9 cellular contexts compared by ENCODE assay signal in the genomic region with DNA sequence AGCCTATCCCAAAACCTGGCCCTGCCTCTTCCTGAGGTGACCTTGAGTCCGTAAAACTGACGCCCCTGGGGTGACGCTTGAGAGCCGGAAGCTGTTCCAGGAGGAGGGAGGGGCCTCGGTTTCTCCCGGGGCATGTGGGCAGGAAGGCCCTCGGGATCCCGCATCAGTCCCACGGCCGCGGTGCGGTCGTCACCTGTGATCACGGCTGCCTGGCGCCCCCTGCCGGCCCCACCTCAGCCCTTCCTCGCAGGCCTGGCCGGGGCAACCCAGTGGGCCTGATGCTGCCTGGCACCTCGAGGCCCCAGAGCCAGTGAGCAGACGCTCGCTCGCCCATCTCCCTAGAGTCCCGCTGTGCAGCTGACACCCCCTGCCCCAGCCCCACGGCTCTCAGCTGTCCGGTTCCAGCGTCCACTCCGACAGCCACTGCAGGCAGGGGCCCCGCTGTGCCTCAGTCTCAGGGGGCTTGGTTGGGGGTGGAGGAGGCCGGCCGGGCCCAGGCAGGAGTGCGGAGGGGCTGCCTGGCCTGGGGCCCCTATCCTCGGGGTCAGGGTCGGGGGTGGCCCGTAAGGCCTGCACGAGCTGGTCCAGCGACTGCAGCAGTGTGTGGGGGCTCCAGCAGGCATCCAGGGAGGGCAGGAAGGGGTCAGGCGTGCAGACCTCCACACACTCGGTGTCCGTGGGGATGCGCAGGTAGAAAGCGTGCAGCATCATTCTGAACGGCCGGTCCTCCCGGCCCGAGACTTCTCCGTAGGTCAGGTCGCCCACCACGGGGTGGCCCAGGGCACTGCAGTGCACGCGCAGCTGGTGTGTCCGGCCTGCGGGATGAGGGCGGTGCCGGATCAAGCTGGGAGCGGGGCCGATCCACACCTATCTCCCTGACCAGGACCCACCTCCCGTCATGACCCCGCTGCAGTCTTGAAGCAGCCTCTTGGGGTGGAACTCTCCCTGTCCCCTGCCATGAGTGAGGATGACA. TPM values are rescaled to one million over a fixed set of nuclear protein-coding genes. Genes with fewer than 3 reads are reported as not detected.
DNase-seq lines count a peak whose midpoint lies in the region; ATAC-seq and TF ChIP-seq lines count a peak whose summit lies in the region.
"Had no signal": no experiment of that assay in that cellular context is flagged by ENCODE, and none has a peak within 500 bp of the region (broad histone marks: within the 10 kb centered on the region; RNA-seq: fewer than 3 reads in every experiment).

No MANE protein-coding gene starts in this region.

- H3K4me3 Mint-ChIP-seq in activated T-cell treated with anti-CD3 and anti-CD28 coated beads, Interleukin-2, amount 50 U/mL, for 4 hours, result peak overlapping the region; percentile 91

- no peak for TF ChIP-seq POLR2A in stomach (IDR thresholded peaks at IDR 0.05)

- no peaks in the 10 kb centered on the region for H3K36me3 Mint-ChIP-seq in activated T-cell treated with anti-CD3 and anti-CD28 coated beads, Interleukin-2, amount 50 U/mL, for 4 hours (ENCODE audit: insufficient read depth)

- H3K27ac ChIP-seq in neural cell (ENCODE audit: low read length) (no peak overlapping the region), stomach (no peak overlapping the region)

- peaks cover 2% of the 10 kb centered on the region for H3K27me3 Mint-ChIP-seq in activated T-cell treated with anti-CD3 and anti-CD28 coated beads, Interleukin-2, amount 50 U/mL, for 4 hours (ENCODE audit: low read depth)

- no peaks in the 10 kb centered on the region for H3F3A ChIP-seq in neural cell (ENCODE audit: insufficient read depth, low read length, poor library complexity, severe bottlenecking)

- no peak overlapping the region for H3K4me3 ChIP-seq in neural cell (ENCODE audit: low read length)
- no peak overlapping the region for H3K4me3 ChIP-seq in stomach

- H3K27me3 ChIP-seq in neural cell (ENCODE audit: insufficient read depth, low read depth, low read length), result no peaks in the 10 kb centered on the region
- H3K27me3 ChIP-seq in stomach, result peaks cover 0 to 26% (median 7%) of the 10 kb centered on the region in 3 donors

- H3K4me1 Mint-ChIP-seq in activated T-cell treated with anti-CD3 and anti-CD28 coated beads, Interleukin-2, amount 50 U/mL, for 4 hours (ENCODE audit: low read depth), result peaks cover 11% of the 10 kb centered on the region

- H3K9me2 ChIP-seq in neural cell (ENCODE audit: insufficient read depth, low read length), result no peaks in the 10 kb centered on the region

- no peak overlapping the region for H2AFZ ChIP-seq in neural cell (ENCODE audit: low read depth, low read length)

- H3K9me3 Mint-ChIP-seq in activated T-cell treated with anti-CD3 and anti-CD28 coated beads, Interleukin-2, amount 50 U/mL, for 4 hours, result no peaks in the 10 kb centered on the region
- H3K9me3 Mint-ChIP-seq: dendritic cell treated with granulocyte-macrophage colony-stimulating factor and Interleukin-4, amounts not matched to agents 40 ng/mL and 50 ng/mL, for 4 days had no signal

- TF ChIP-seq CTCF in GM10266 (IDR thresholded peaks at IDR 0.05; ENCODE audit: control insufficient read depth, insufficient read depth, low read depth, missing control alignments), result peak; percentile 84
- TF ChIP-seq CTCF in neural cell (IDR thresholded peaks at IDR 0.05; ENCODE audit: poor library complexity, severe bottlenecking), result peak; percentile 78
- peak in 5 of 7 experiments; percentile 42 to 83 (median 65) for TF ChIP-seq CTCF in stomach (IDR thresholded peaks at IDR 0.05)

- H3K9ac ChIP-seq in neural cell (ENCODE audit: low read length), result no peak overlapping the region

- DNase-seq in GM10266 (ENCODE audit: extremely low spot score), result peak; percentile 85
- peak; percentile 21 for DNase-seq in NOMO-1 treated with dmso at 0.1 percent for 144 hours (lab: John Stamatoyannopoulos, UW; ENCODE audit: unreplicated experiment)
- peak; percentile 79 for DNase-seq in activated T-cell treated with anti-CD3 and anti-CD28 coated beads, Interleukin-2, amount 50 U/mL, for 4 hours
- DNase-seq in fibroblast of gingiva (ENCODE audit: low read depth), result peak; percentile 35
- peak; percentile 82 for DNase-seq in stomach

- peaks cover 9% of the 10 kb centered on the region for H3K79me2 ChIP-seq in neural cell (replicated peaks; ENCODE audit: insufficient read depth, low read length)

- TF ChIP-seq EP300 in neural cell (conservative IDR thresholded peaks at IDR 0.05; ENCODE audit: poor library complexity, severe bottlenecking), result no peak
- TF ChIP-seq EP300 in stomach (IDR thresholded peaks at IDR 0.05), result no peak

- H3K36me3 ChIP-seq in neural cell (ENCODE audit: insufficient read depth, low read length) (no peaks in the 10 kb centered on the region), stomach (peaks cover 6 to 22% (median 16%) of the 10 kb centered on the region in 4 donors)

- peak; percentile 11 to 20 for ATAC-seq in activated T-cell treated with anti-CD3 and anti-CD28 coated beads, Interleukin-2, amount 50 U/mL, for 4 hours
- ATAC-seq in HG02938 (IDR thresholded peaks at IDR 0.05; ENCODE audit: unreplicated experiment) (no peak), GM18520 (IDR thresholded peaks at IDR 0.05; ENCODE audit: unreplicated experiment) (no peak)

- peak; percentile 79 for TF ChIP-seq RAD21 in neural cell (conservative IDR thresholded peaks at IDR 0.05)

- no peak overlapping the region for H3K4me2 ChIP-seq in neural cell (ENCODE audit: low read length)

- intact Hi-C loops in stomach (cut with DNase I; ENCODE audit: low total_unique reads), result no loop called here

- H4K20me1 ChIP-seq in neural cell (ENCODE audit: insufficient read depth), result no peaks in the 10 kb centered on the region

- H3K9me3 ChIP-seq in neural cell (ENCODE audit: low read length) (no peaks in the 10 kb centered on the region), stomach (no peaks in the 10 kb centered on the region)

- H3K4me1 ChIP-seq in stomach, result peaks cover 26 to 62% (median 53%) of the 10 kb centered on the region in 4 donors

- 42 to 68% (median 63%) methylated on average over 34 to 58 of the region's 58 CpGs for WGBS in stomach, 5 donors

TF ChIP-seq in neural cell, 6 proteins besides CTCF, POLR2A, EP300 and RAD21:
- TF ChIP-seq SMC3 (conservative IDR thresholded peaks at IDR 0.05; ENCODE audit: poor library complexity) (peak; percentile 81), EZH2 (IDR thresholded peaks at IDR 0.05; ENCODE audit: borderline replicate concordance, insufficient read depth, low read length, poor library complexity, severe bottlenecking) (no peak), MXI1 (conservative IDR thresholded peaks at IDR 0.05; ENCODE audit: poor library complexity, severe bottlenecking) (no peak), TAF1 (IDR thresholded peaks at IDR 0.05; ENCODE audit: low read depth) (no peak)
- TF ChIP-seq, protein P1, sequence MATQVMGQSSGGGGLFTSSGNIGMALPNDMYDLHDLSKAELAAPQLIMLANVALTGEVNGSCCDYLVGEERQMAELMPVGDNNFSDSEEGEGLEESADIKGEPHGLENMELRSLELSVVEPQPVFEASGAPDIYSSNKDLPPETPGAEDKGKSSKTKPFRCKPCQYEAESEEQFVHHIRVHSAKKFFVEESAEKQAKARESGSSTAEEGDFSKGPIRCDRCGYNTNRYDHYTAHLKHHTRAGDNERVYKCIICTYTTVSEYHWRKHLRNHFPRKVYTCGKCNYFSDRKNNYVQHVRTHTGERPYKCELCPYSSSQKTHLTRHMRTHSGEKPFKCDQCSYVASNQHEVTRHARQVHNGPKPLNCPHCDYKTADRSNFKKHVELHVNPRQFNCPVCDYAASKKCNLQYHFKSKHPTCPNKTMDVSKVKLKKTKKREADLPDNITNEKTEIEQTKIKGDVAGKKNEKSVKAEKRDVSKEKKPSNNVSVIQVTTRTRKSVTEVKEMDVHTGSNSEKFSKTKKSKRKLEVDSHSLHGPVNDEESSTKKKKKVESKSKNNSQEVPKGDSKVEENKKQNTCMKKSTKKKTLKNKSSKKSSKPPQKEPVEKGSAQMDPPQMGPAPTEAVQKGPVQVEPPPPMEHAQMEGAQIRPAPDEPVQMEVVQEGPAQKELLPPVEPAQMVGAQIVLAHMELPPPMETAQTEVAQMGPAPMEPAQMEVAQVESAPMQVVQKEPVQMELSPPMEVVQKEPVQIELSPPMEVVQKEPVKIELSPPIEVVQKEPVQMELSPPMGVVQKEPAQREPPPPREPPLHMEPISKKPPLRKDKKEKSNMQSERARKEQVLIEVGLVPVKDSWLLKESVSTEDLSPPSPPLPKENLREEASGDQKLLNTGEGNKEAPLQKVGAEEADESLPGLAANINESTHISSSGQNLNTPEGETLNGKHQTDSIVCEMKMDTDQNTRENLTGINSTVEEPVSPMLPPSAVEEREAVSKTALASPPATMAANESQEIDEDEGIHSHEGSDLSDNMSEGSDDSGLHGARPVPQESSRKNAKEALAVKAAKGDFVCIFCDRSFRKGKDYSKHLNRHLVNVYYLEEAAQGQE (IDR thresholded peaks at IDR 0.05; ENCODE audit: borderline replicate concordance), result no peak

RNA-seq across cellular contexts. Expression of a gene that starts 2.3 kb away (rescaled TPM):
- 10 to 100 TPM; 72.3 to 99.0 (median 75.1) TPM for total RNA-seq in activated T-cell treated with anti-CD3 and anti-CD28 coated beads, Interleukin-2, amount 50 U/mL, for 4 hours
- polyA plus RNA-seq in neural cell, result 42.4 and 44.8 TPM in 2 replicates
- 23.7 and 26.1 TPM in 2 replicates for polyA minus RNA-seq in neural cell
- 10 to 100 TPM in 4 of 5 donors, 1 to 10 TPM in 1; 9.0 to 43.7 (median 37.9) TPM for total RNA-seq in stomach
- polyA plus RNA-seq in stomach, result 10 to 100 TPM; 16.4 to 22.9 (median 17.3) TPM

RNA-seq across cellular contexts. Expression of a gene that starts 2.6 kb away (rescaled TPM):
- total RNA-seq in activated T-cell treated with anti-CD3 and anti-CD28 coated beads, Interleukin-2, amount 50 U/mL, for 4 hours, result 100 to 1,000 TPM; 138 to 171 (median 161) TPM
- polyA plus RNA-seq in neural cell (25.7 and 31.2 TPM in 2 replicates), stomach (10 to 100 TPM; 17.9 to 31.0 (median 25.1) TPM)
- 11.5 and 21.2 TPM in 2 replicates for polyA minus RNA-seq in neural cell
- 100 to 1,000 TPM in 1 of 5 donors, 10 to 100 TPM in 2, 1 to 10 TPM in 2; 2.9 to 143 (median 15.2) TPM for total RNA-seq in stomach

RNA-seq across cellular contexts. Expression of a gene that starts 14.7 kb away (rescaled TPM):
- total RNA-seq in activated T-cell treated with anti-CD3 and anti-CD28 coated beads, Interleukin-2, amount 50 U/mL, for 4 hours, result not detected
- polyA plus RNA-seq in neural cell (not detected in 2 replicates), stomach (not detected)
- polyA minus RNA-seq in neural cell, result not detected in 2 replicates
- total RNA-seq in stomach, result not detected

RNA-seq across cellular contexts. Expression of a gene that starts 25.3 kb away (rescaled TPM):
- total RNA-seq in activated T-cell treated with anti-CD3 and anti-CD28 coated beads, Interleukin-2, amount 50 U/mL, for 4 hours, result under 1 TPM in 1 of 3 donors, not detected in 2; 0.08 TPM
- 0.40 and 0.63 TPM in 2 replicates for polyA plus RNA-seq in neural cell
- polyA minus RNA-seq in neural cell, result not detected in 2 replicates
- 10 to 100 TPM in 1 of 5 donors, 1 to 10 TPM in 3, not detected in 1; 1.6 to 41.5 (median 3.4) TPM for total RNA-seq in stomach
- polyA plus RNA-seq in stomach, result 10 to 100 TPM in 1 of 3 donors, 1 to 10 TPM in 1, under 1 TPM in 1; 0.92 to 83.7 (median 6.1) TPM

RNA-seq across cellular contexts. Expression of a gene that starts 45.1 kb away (rescaled TPM):
- 10 to 100 TPM; 30.1 to 39.5 (median 34.8) TPM for total RNA-seq in activated T-cell treated with anti-CD3 and anti-CD28 coated beads, Interleukin-2, amount 50 U/mL, for 4 hours
- polyA plus RNA-seq in neural cell (57.8 and 62.4 TPM in 2 replicates), stomach (10 to 100 TPM; 22.8 to 37.6 (median 37.2) TPM)
- polyA minus RNA-seq in neural cell, result 33.1 and 45.3 TPM in 2 replicates
- total RNA-seq in stomach, result 100 to 1,000 TPM in 1 of 5 donors, 10 to 100 TPM in 4; 35.4 to 145 (median 62.9) TPM

Comparison
In these comparisons a context has a peak if more than half of its experiments do, and no peak if none do; other contexts are left out.
1. DNase-seq: peak in every context shown above with its lines; median percentile 85 in GM10266; 82 in stomach; 79 in activated T-cell treated with anti-CD3 and anti-CD28 coated beads, Interleukin-2, amount 50 U/mL, for 4 hours; 35 in fibroblast of gingiva; 21 in NOMO-1 treated with dmso at 0.1 percent for 144 hours.
2. ATAC-seq: peak in activated T-cell treated with anti-CD3 and anti-CD28 coated beads, Interleukin-2, amount 50 U/mL, for 4 hours (2 of 2); none in HG02938 (single experiment) and GM18520 (single experiment).
3. Peak in every context shown above with its lines, with median percentiles within 50 percentile points of each other: CTCF ChIP-seq.